8 cellular contexts compared by ENCODE assay signal in the genomic region with DNA sequence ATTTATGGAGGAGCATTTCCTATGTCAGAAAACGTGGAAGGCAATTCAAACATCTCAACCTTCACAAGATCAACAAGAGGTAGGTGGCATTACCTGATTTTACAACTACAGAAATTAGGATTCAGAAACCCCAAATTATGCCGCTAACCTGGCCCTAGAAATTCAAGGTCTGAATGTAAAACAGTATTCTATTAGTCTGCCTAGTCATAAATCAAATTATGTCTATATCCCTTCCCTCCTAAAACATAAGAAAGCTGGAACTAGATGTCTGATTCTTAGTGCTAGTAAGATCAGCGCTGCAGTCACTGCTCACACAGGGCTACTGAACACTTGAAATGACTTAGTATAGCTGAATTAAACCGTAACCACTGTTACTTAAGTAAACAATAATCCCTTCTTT. TPM values are rescaled to one million over a fixed set of nuclear protein-coding genes. Genes with fewer than 3 reads are reported as not detected.
A peak's percentile ranks its signal among the peaks of the same experiment; 100 is the strongest.
DNase-seq lines count a peak whose midpoint lies in the region; ATAC-seq and TF ChIP-seq lines count a peak whose summit lies in the region.

No MANE protein-coding gene starts in this region.

- no peaks in the 10 kb centered on the region for H3K9me3 ChIP-seq in RWPE2 (ENCODE audit: severe bottlenecking)
- no peaks in the 10 kb centered on the region for H3K9me3 ChIP-seq in fibroblast of lung (ENCODE audit: control insufficient read depth, insufficient read depth, low read depth, low read length)

- no peak for TF ChIP-seq CTCF in RWPE2 (IDR thresholded peaks at IDR 0.05; ENCODE audit: poor library complexity, severe bottlenecking)
- no peak for TF ChIP-seq CTCF in fibroblast of lung (conservative IDR thresholded peaks at IDR 0.05 in 1 of 2, IDR thresholded peaks at IDR 0.05 in 1 of 2; ENCODE audit: low read depth in 1 of 2, low read length in 2 of 2)

- H2AFZ ChIP-seq in fibroblast of lung (ENCODE audit: low read length), result no peak overlapping the region

- H4K20me1 ChIP-seq in fibroblast of lung (ENCODE audit: control insufficient read depth, extremely low read depth, insufficient read depth, low read length), result peaks cover 5% of the 10 kb centered on the region

- H3K9ac ChIP-seq in fibroblast of lung (ENCODE audit: insufficient read depth, low read length), result peak overlapping the region; percentile 99
- no peak overlapping the region for H3K9ac ChIP-seq in rectal smooth muscle tissue (ENCODE audit: low read length)

- DNase-seq in H7, result no peak
- DNase-seq in RWPE2 (ENCODE audit: low spot score), result no peak
- DNase-seq in fibroblast of lung (ENCODE audit: low read depth in 2 of 2), result no peak
- DNase-seq in NCI-H187 treated with DMSO at 0.1 percent for 48 hours (lab: John Stamatoyannopoulos, UW), result no peak
- no peak for DNase-seq in NCI-H2029 treated with DMSO at 0.1 percent for 48 hours (lab: John Stamatoyannopoulos, UW)
- DNase-seq in RPMI8226, result no peak
- no peak for DNase-seq in activated CD4-positive, alpha-beta T cell treated with anti-CD3 and anti-CD28 coated beads for 48 hours

- H3K36me3 ChIP-seq in H7 (replicated peaks; ENCODE audit: control insufficient read depth, insufficient read depth, low read length) (peaks cover 1% of the 10 kb centered on the region), RWPE2 (ENCODE audit: low read depth) (peaks cover 51% of the 10 kb centered on the region), fibroblast of lung (ENCODE audit: control insufficient read depth, insufficient read depth, low read length) (peaks cover 4% of the 10 kb centered on the region), rectal smooth muscle tissue (ENCODE audit: control insufficient read depth, insufficient read depth, low read length) (peaks cover 5% of the 10 kb centered on the region)

- no peak for ATAC-seq in RWPE2 (ENCODE audit: low read depth)

- H3K4me2 ChIP-seq in fibroblast of lung (ENCODE audit: extremely low read depth, insufficient read depth, low read length), result peak overlapping the region; percentile 74

- peaks cover 63% of the 10 kb centered on the region for H3K79me2 ChIP-seq in fibroblast of lung (ENCODE audit: control insufficient read depth, insufficient read depth, low read length)

- H3K27me3 ChIP-seq in H7 (ENCODE audit: control insufficient read depth, insufficient read depth, low read length) (no peaks in the 10 kb centered on the region), RWPE2 (ENCODE audit: insufficient read depth, poor library complexity, severe bottlenecking) (no peaks in the 10 kb centered on the region), fibroblast of lung (ENCODE audit: control insufficient read depth, insufficient read depth, low read length) (no peaks in the 10 kb centered on the region), rectal smooth muscle tissue (ENCODE audit: control insufficient read depth, insufficient read depth, low read length) (no peaks in the 10 kb centered on the region)

- peaks cover 11% of the 10 kb centered on the region for H3K4me1 ChIP-seq in RWPE2 (ENCODE audit: insufficient read depth, poor library complexity, severe bottlenecking)
- H3K4me1 ChIP-seq in fibroblast of lung (ENCODE audit: control insufficient read depth, extremely low read depth, insufficient read depth, low read length), result no peaks in the 10 kb centered on the region
- peaks cover 3% of the 10 kb centered on the region for H3K4me1 ChIP-seq in rectal smooth muscle tissue (ENCODE audit: control insufficient read depth, insufficient read depth, low read length)

- peak overlapping the region; percentile 100 for H3K4me3 ChIP-seq in H7 (ENCODE audit: insufficient read depth, low read depth, low read length)
- H3K4me3 ChIP-seq in RWPE2 (ENCODE audit: severe bottlenecking), result peak overlapping the region; percentile 80
- peak overlapping the region; percentile 82 to 100 (median 99) for H3K4me3 ChIP-seq in fibroblast of lung (replicated peaks in 1 of 4; ENCODE audit: control extremely low read depth in 1 of 4, insufficient read depth in 1 of 4, low read depth in 3 of 4, low read length in 4 of 4)
- peak overlapping the region; percentile 98 for H3K4me3 ChIP-seq in rectal smooth muscle tissue (ENCODE audit: low read length)

- H3K27ac ChIP-seq in RWPE2 (ENCODE audit: poor library complexity, severe bottlenecking), result peak overlapping the region; percentile 58
- peak overlapping the region; percentile 100 for H3K27ac ChIP-seq in fibroblast of lung (ENCODE audit: insufficient read depth, low read length)
- H3K27ac ChIP-seq in rectal smooth muscle tissue (ENCODE audit: low read depth, low read length), result no peak overlapping the region

RNA-seq across cellular contexts. Expression of a gene that starts 1.4 kb away (rescaled TPM):
- 172 and 214 TPM in 2 replicates for total RNA-seq in H7 (2014; rRNA removed; shearing (Covaris generic))
- total RNA-seq in fibroblast of lung, result 85.5 and 92.7 TPM in 2 replicates
- 95.1 and 111 TPM in 2 replicates for polyA plus RNA-seq in fibroblast of lung
- 97.4 and 104 TPM in 2 replicates for polyA plus RNA-seq in fibroblast of lung (2012)
- polyA minus RNA-seq in fibroblast of lung (ENCODE audit: low replicate concordance), result 23.2 and 53.4 TPM in 2 replicates

RNA-seq across cellular contexts. Expression of a gene that starts 33.8 kb away (rescaled TPM):
- 101 and 105 TPM in 2 replicates for total RNA-seq in H7 (2014; rRNA removed; shearing (Covaris generic))
- 64.1 and 66.3 TPM in 2 replicates for total RNA-seq in fibroblast of lung
- polyA plus RNA-seq in fibroblast of lung, result 30.3 and 30.6 TPM in 2 replicates
- polyA plus RNA-seq in fibroblast of lung (2012), result 76.6 and 81.8 TPM in 2 replicates
- polyA minus RNA-seq in fibroblast of lung (ENCODE audit: low replicate concordance), result 8.4 and 16.8 TPM in 2 replicates
